ENCODE assay signal across 8 cellular contexts in genomic region chr10:72336259-72337038, GRCh38. TPM values are rescaled to one million over a fixed set of nuclear protein-coding genes. Genes with fewer than 3 reads are reported as not detected.
DNase-seq lines count a peak whose midpoint lies in the region; ATAC-seq and TF ChIP-seq lines count a peak whose summit lies in the region.

No MANE protein-coding gene starts in this region.

- H3K4me3 ChIP-seq in brain microvascular endothelial cell (ENCODE audit: low read depth, low read length) (no peak overlapping the region), lung (no peak overlapping the region), thyroid gland (replicated peaks in 1 of 3) (no peak overlapping the region)

- intact Hi-C loops in thyroid gland (cut with DNase I), result loop anchor here (5.0 to 10.0 kb wide), 4 partner anchors 209 to 439 kb away; no protein-coding TSS in a partner anchor

- no peak for DNase-seq in T-helper 2 cell treated with Interferon-gamma antibody and Interleukin-4, amounts not matched to agents 5 μg/mL and 100 μg/mL, for 36 hours (ENCODE audit: low spot score)
- DNase-seq in T-helper 2 cell (no peak), brain microvascular endothelial cell (no peak), lung (ENCODE audit: low spot score) (no peak), thyroid gland (no peak), foreskin melanocyte (no peak)
- no peak for DNase-seq in activated effector memory CD4-positive, alpha-beta T cell treated with anti-CD3 and anti-CD28 coated beads, Interleukin-2, amount 50 U/mL, for 16 hours

- in situ Hi-C loops in brain microvascular endothelial cell (cut with HindIII; ENCODE audit: low pct_ligation_motif_present, low sequenced_read_pairs), result no loop called here

- no peaks in the 10 kb centered on the region for H3K9me3 Mint-ChIP-seq in T-helper 2 cell treated with Interferon-gamma antibody and Interleukin-4, amounts not matched to agents 5 μg/mL and 100 μg/mL, for 36 hours

- peak overlapping the region; percentile 71 for H3K4me3 Mint-ChIP-seq in T-helper 2 cell treated with Interferon-gamma antibody and Interleukin-4, amounts not matched to agents 5 μg/mL and 100 μg/mL, for 36 hours

- 85 to 92% methylated on average over 18 of the region's 18 CpGs for WGBS in lung, 2 donors
- 88 to 89% methylated on average over 17 of the region's 18 CpGs for WGBS in thyroid gland, 2 donors

- no peaks in the 10 kb centered on the region for H3K27me3 ChIP-seq in brain microvascular endothelial cell (replicated peaks)
- no peaks in the 10 kb centered on the region for H3K27me3 ChIP-seq in lung (ENCODE audit: control insufficient read depth, insufficient read depth)
- H3K27me3 ChIP-seq in thyroid gland, result no peaks in the 10 kb centered on the region

- peaks cover 57% of the 10 kb centered on the region for H3K4me1 Mint-ChIP-seq in T-helper 2 cell treated with Interferon-gamma antibody and Interleukin-4, amounts not matched to agents 5 μg/mL and 100 μg/mL, for 36 hours (ENCODE audit: low read depth)

- H3K27ac ChIP-seq in brain microvascular endothelial cell (peak overlapping the region; percentile 96), lung (ENCODE audit: low read depth in 1 of 2, low read length in 1 of 2) (peak overlapping the region; percentile 78 to 93), thyroid gland (peak overlapping the region; percentile 71 to 97 (median 82))

- H3K27me3 Mint-ChIP-seq in T-helper 2 cell treated with Interferon-gamma antibody and Interleukin-4, amounts not matched to agents 5 μg/mL and 100 μg/mL, for 36 hours (ENCODE audit: low read depth), result no peaks in the 10 kb centered on the region

- H3K4me1 ChIP-seq in lung (ENCODE audit: control insufficient read depth in 2 of 2, insufficient read depth in 2 of 2, low read length in 2 of 2), result peaks cover 0 to 34% of the 10 kb centered on the region in 2 donors
- peaks cover 25 to 53% of the 10 kb centered on the region in 2 donors for H3K4me1 ChIP-seq in thyroid gland

- H3K36me3 ChIP-seq in brain microvascular endothelial cell (replicated peaks) (peaks cover 29% of the 10 kb centered on the region), lung (ENCODE audit: control insufficient read depth in 2 of 2, insufficient read depth in 2 of 2, low read length in 2 of 2) (peaks cover 4 to 25% of the 10 kb centered on the region in 2 donors), thyroid gland (peaks cover 32 to 49% of the 10 kb centered on the region in 2 donors)

- peak overlapping the region; percentile 87 for H3K27ac Mint-ChIP-seq in T-helper 2 cell treated with Interferon-gamma antibody and Interleukin-4, amounts not matched to agents 5 μg/mL and 100 μg/mL, for 36 hours

- no peak for TF ChIP-seq CTCF in brain microvascular endothelial cell (IDR thresholded peaks at IDR 0.05; ENCODE audit: low read depth, low read length, missing control alignments)
- TF ChIP-seq CTCF in lung (IDR thresholded peaks at IDR 0.05; ENCODE audit: control extremely low read depth, extremely low read depth), result no peak
- no peak for TF ChIP-seq CTCF in thyroid gland (IDR thresholded peaks at IDR 0.05)

- H3K36me3 Mint-ChIP-seq in T-helper 2 cell treated with Interferon-gamma antibody and Interleukin-4, amounts not matched to agents 5 μg/mL and 100 μg/mL, for 36 hours (ENCODE audit: low read depth), result peaks cover 49% of the 10 kb centered on the region

- ATAC-seq in lung (ENCODE audit: insufficient read depth, low FRiP score) (no peak), HG02981 (IDR thresholded peaks at IDR 0.05; ENCODE audit: unreplicated experiment) (no peak)

- H3K9me3 ChIP-seq in lung (ENCODE audit: control insufficient read depth in 2 of 2, insufficient read depth in 1 of 2, low read length in 1 of 2) (no peaks in the 10 kb centered on the region), thyroid gland (no peaks in the 10 kb centered on the region)

- TF ChIP-seq POLR2A in thyroid gland (IDR thresholded peaks at IDR 0.05), result no peak

RNA-seq across cellular contexts. Expression of gene DNAJB12, which starts 18.3 kb away (rescaled TPM):
- total RNA-seq in lung (10 to 100 TPM; 34.0 to 38.7 TPM), thyroid gland (10 to 100 TPM; 31.6 to 49.7 (median 44.1) TPM)
- polyA plus RNA-seq in lung, result 10 to 100 TPM; 30.0 to 30.2 TPM
